Comparison of ENCODE assay signal across 8 cellular contexts in the genomic region with DNA sequence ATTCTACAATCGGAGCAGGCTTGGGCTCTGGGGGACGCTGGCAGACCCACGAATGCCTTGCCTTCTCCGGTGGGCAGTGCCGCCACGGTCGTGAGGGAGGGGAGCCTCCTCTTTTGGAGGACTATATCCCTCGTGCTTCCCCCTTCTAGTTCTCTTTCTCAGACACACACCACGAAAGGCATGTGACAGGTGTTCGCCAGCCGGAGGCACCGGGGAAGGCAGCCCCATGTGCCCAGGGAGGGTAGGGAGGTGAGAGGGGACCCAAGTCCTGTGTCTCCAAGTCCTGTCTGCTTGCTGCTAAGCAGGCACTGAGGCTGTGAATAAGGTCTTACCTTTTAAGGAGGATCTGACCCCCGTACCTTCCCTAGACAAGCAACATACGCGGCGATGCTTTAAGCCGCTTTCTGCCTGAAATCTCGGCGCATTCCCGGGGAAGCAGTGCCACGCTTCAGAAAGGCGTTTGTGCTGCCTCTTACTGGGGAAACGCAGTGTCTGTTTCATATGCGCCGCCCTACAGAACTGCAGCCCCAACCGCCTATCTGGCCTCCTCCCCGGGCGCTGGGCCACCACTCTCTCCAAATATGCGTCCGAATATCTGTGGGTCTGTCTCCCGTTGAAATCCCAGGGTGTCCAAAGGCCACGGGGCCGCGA. TPM values are rescaled to one million over a fixed set of nuclear protein-coding genes. Genes with fewer than 3 reads are reported as not detected.
A peak's percentile ranks its signal among the peaks of the same experiment; 100 is the strongest.
DNase-seq lines count a peak whose midpoint lies in the region; ATAC-seq and TF ChIP-seq lines count a peak whose summit lies in the region.

No MANE protein-coding gene starts in this region.

- no peak overlapping the region for H2BK120ac ChIP-seq in mesenchymal stem cell (ENCODE audit: low read depth, low read length)

- H3K4me1 ChIP-seq in RWPE2 (ENCODE audit: insufficient read depth, poor library complexity, severe bottlenecking) (no peaks in the 10 kb centered on the region), mesenchymal stem cell (ENCODE audit: control insufficient read depth, insufficient read depth, low read depth, low read length) (peaks cover 21% of the 10 kb centered on the region), testis (peaks cover 16% of the 10 kb centered on the region)

- H3K4ac ChIP-seq in mesenchymal stem cell (ENCODE audit: low read depth in 1 of 2, low read length in 2 of 2), result no peak overlapping the region

- H2AFZ ChIP-seq in mesenchymal stem cell (ENCODE audit: low read depth, low read length), result no peak overlapping the region

- H3K4me3 ChIP-seq in RWPE2 (ENCODE audit: severe bottlenecking) (no peak overlapping the region), mesenchymal stem cell (ENCODE audit: insufficient read depth in 1 of 2, low read depth in 1 of 2, low read length in 2 of 2) (peak overlapping the region in 1 of 2 experiments; percentile 89), testis (peak overlapping the region; percentile 42 to 46)

- peak overlapping the region; percentile 84 for H3K9ac ChIP-seq in mesenchymal stem cell (ENCODE audit: low read length)

- H3K4me2 ChIP-seq in mesenchymal stem cell (ENCODE audit: low read length, poor library complexity, severe bottlenecking), result peak overlapping the region; percentile 68

- no peaks in the 10 kb centered on the region for H3K79me1 ChIP-seq in mesenchymal stem cell (replicated peaks; ENCODE audit: low read length, poor library complexity, severe bottlenecking)

- H3K18ac ChIP-seq in mesenchymal stem cell (ENCODE audit: low read depth in 1 of 2, low read length in 2 of 2), result no peak overlapping the region

- no peak overlapping the region for H4K91ac ChIP-seq in mesenchymal stem cell (ENCODE audit: low read length)

- WGBS in mesenchymal stem cell, result 5% methylated on average over 33 of the region's 34 CpGs
- 2 to 4% methylated on average over 14 to 34 of the region's 34 CpGs for WGBS in testis, 2 donors

- no peak overlapping the region for H3K14ac ChIP-seq in mesenchymal stem cell (ENCODE audit: low read length in 2 of 2)

- DNase-seq in activated CD4-positive, alpha-beta T cell treated with anti-CD3 and anti-CD28 coated beads, Interleukin-2, amount 10 ng/mL, durations not matched to agents 24 days and 14 days, result peak; percentile 77
- no peak for DNase-seq in activated CD4-positive, alpha-beta T cell treated with anti-CD3 and anti-CD28 coated beads, Interleukin-2, amount 50 U/mL, for 1 hour
- DNase-seq in RWPE2 (ENCODE audit: low spot score) (no peak), mesenchymal stem cell (peak; percentile 29), testis (peak; percentile 76)
- no peak for DNase-seq in effector memory CD8-positive, alpha-beta T cell

- H3K9me3 ChIP-seq in RWPE2 (ENCODE audit: severe bottlenecking) (no peaks in the 10 kb centered on the region), mesenchymal stem cell (ENCODE audit: control insufficient read depth, low read length) (no peaks in the 10 kb centered on the region), testis (no peaks in the 10 kb centered on the region)

- H3K27me3 Mint-ChIP-seq in activated CD4-positive, alpha-beta T cell treated with anti-CD3 and anti-CD28 coated beads, Interleukin-2, amount 10 ng/mL, durations not matched to agents 24 days and 14 days, result peaks cover 78% of the 10 kb centered on the region
- H3K27me3 Mint-ChIP-seq in effector memory CD8-positive, alpha-beta T cell, result peaks cover 83 to 92% of the 10 kb centered on the region in 2 donors

- H2BK5ac ChIP-seq in mesenchymal stem cell (ENCODE audit: low read depth, low read length, poor library complexity, severe bottlenecking), result no peak overlapping the region

- TF ChIP-seq CTCF in RWPE2 (IDR thresholded peaks at IDR 0.05; ENCODE audit: poor library complexity, severe bottlenecking) (no peak), testis (IDR thresholded peaks at IDR 0.05) (peak in 1 of 3 experiments; percentile 18)

- H3K36me3 ChIP-seq in RWPE2 (ENCODE audit: low read depth) (no peaks in the 10 kb centered on the region), mesenchymal stem cell (ENCODE audit: control insufficient read depth in 1 of 2, insufficient read depth in 2 of 2, low read depth in 1 of 2, low read length in 2 of 2) (peaks cover 0 to 10% of the 10 kb centered on the region in 2 experiments), testis (ENCODE audit: low read depth, missing control alignments) (no peaks in the 10 kb centered on the region)

- no peak overlapping the region for H2AK5ac ChIP-seq in mesenchymal stem cell (ENCODE audit: low read length, severe bottlenecking)

- ATAC-seq in RWPE2 (ENCODE audit: low read depth), result peak; percentile 42
- peak; percentile 41 for ATAC-seq in effector memory CD8-positive, alpha-beta T cell (replicated peaks)
- no peak for ATAC-seq in GM19351 (IDR thresholded peaks at IDR 0.05; ENCODE audit: unreplicated experiment)
- ATAC-seq in GM21737 (IDR thresholded peaks at IDR 0.05; ENCODE audit: unreplicated experiment), result no peak

- no peak overlapping the region for H3K27ac Mint-ChIP-seq in activated CD4-positive, alpha-beta T cell treated with anti-CD3 and anti-CD28 coated beads, Interleukin-2, amount 10 ng/mL, durations not matched to agents 24 days and 14 days
- H3K27ac Mint-ChIP-seq in effector memory CD8-positive, alpha-beta T cell, result no peak overlapping the region

- H3K4me3 Mint-ChIP-seq in activated CD4-positive, alpha-beta T cell treated with anti-CD3 and anti-CD28 coated beads, Interleukin-2, amount 10 ng/mL, durations not matched to agents 24 days and 14 days, result peak overlapping the region; percentile 77
- H3K4me3 Mint-ChIP-seq in effector memory CD8-positive, alpha-beta T cell, result peak overlapping the region; percentile 61 to 78

- H3K9me3 Mint-ChIP-seq in activated CD4-positive, alpha-beta T cell treated with anti-CD3 and anti-CD28 coated beads, Interleukin-2, amount 10 ng/mL, durations not matched to agents 24 days and 14 days, result no peaks in the 10 kb centered on the region
- no peaks in the 10 kb centered on the region for H3K9me3 Mint-ChIP-seq in effector memory CD8-positive, alpha-beta T cell

- intact Hi-C loops in activated CD4-positive, alpha-beta T cell treated with anti-CD3 and anti-CD28 coated beads, Interleukin-2, amount 10 ng/mL, durations not matched to agents 24 days and 14 days (cut with micrococcal nuclease), result loop anchor here (5.0 kb wide), 1 partner anchor 138 kb away; no protein-coding TSS in a partner anchor
- intact Hi-C loops in testis (cut with DNase I; ENCODE audit: low total_unique reads), result loop anchor here (5.0 kb wide), 1 partner anchor 253 kb away; no protein-coding TSS in a partner anchor

- peaks cover 33% of the 10 kb centered on the region for H3K4me1 Mint-ChIP-seq in activated CD4-positive, alpha-beta T cell treated with anti-CD3 and anti-CD28 coated beads, Interleukin-2, amount 10 ng/mL, durations not matched to agents 24 days and 14 days
- H3K4me1 Mint-ChIP-seq in effector memory CD8-positive, alpha-beta T cell (ENCODE audit: low read depth in 2 of 2), result peaks cover 5 to 20% of the 10 kb centered on the region in 2 donors

- no peak overlapping the region for H2BK12ac ChIP-seq in mesenchymal stem cell (ENCODE audit: low read length in 2 of 2)

- H3K36me3 Mint-ChIP-seq in activated CD4-positive, alpha-beta T cell treated with anti-CD3 and anti-CD28 coated beads, Interleukin-2, amount 10 ng/mL, durations not matched to agents 24 days and 14 days (ENCODE audit: low read depth), result peaks cover 6% of the 10 kb centered on the region
- peaks cover 3% of the 10 kb centered on the region for H3K36me3 Mint-ChIP-seq in effector memory CD8-positive, alpha-beta T cell (ENCODE audit: insufficient read depth)

- no peak overlapping the region for H4K8ac ChIP-seq in mesenchymal stem cell (ENCODE audit: low read length)

- no peak overlapping the region for H3K23ac ChIP-seq in mesenchymal stem cell (ENCODE audit: low read length in 2 of 2)

- H3K27me3 ChIP-seq in RWPE2 (ENCODE audit: insufficient read depth, poor library complexity, severe bottlenecking) (peaks cover 79% of the 10 kb centered on the region), mesenchymal stem cell (ENCODE audit: control insufficient read depth in 1 of 2, insufficient read depth in 1 of 2, low read length in 2 of 2) (peaks cover 8 to 91% of the 10 kb centered on the region in 2 experiments), testis (no peaks in the 10 kb centered on the region)

- H2BK15ac ChIP-seq in mesenchymal stem cell (ENCODE audit: low read depth, poor library complexity, severe bottlenecking), result no peak overlapping the region

- TF ChIP-seq POLR2A in testis (IDR thresholded peaks at IDR 0.05), result no peak

- H3K27ac ChIP-seq in RWPE2 (ENCODE audit: poor library complexity, severe bottlenecking) (no peak overlapping the region), mesenchymal stem cell (ENCODE audit: low read length, poor library complexity, severe bottlenecking) (no peak overlapping the region), testis (no peak overlapping the region)

RNA-seq across cellular contexts. Expression of a gene that starts 0.8 kb away (rescaled TPM):
- 0.54 and 0.70 TPM in 2 replicates for total RNA-seq in activated CD4-positive, alpha-beta T cell treated with anti-CD3 and anti-CD28 coated beads, Interleukin-2, amount 10 ng/mL, durations not matched to agents 24 days and 14 days
- 0.06 TPM for polyA plus RNA-seq in mesenchymal stem cell (2013, experiment 1 of 2)
- polyA plus RNA-seq in mesenchymal stem cell (2013, experiment 2 of 2), result 0.07 TPM
- total RNA-seq in testis, result 1 to 10 TPM; 3.8 to 5.5 TPM
- polyA plus RNA-seq in testis (ENCODE audit: insufficient read depth, low read depth, low replicate concordance), result 3.4 TPM

Comparison
In these comparisons a context has a peak if more than half of its experiments do, and no peak if none do; other contexts are left out.
1. DNase-seq: peak in activated CD4-positive, alpha-beta T cell treated with anti-CD3 and anti-CD28 coated beads, Interleukin-2, amount 10 ng/mL, durations not matched to agents 24 days and 14 days (single experiment), mesenchymal stem cell (single experiment) and testis (single experiment); none in activated CD4-positive, alpha-beta T cell treated with anti-CD3 and anti-CD28 coated beads, Interleukin-2, amount 50 U/mL, for 1 hour (single experiment), RWPE2 (single experiment) and effector memory CD8-positive, alpha-beta T cell (0 of 3).
2. ATAC-seq: peak in RWPE2 (single experiment) and effector memory CD8-positive, alpha-beta T cell (single experiment); none in GM19351 (single experiment) and GM21737 (single experiment).